Comparison of ENCODE assay signal across 14 cellular contexts in genomic region chrY:17907351-17907750, GRCh38. TPM values are rescaled to one million over a fixed set of nuclear protein-coding genes. Genes with fewer than 3 reads are reported as not detected.
"Had no signal": no experiment of that assay in that cellular context is flagged by ENCODE, and none has a peak within 500 bp of the region (broad histone marks: within the 10 kb centered on the region; RNA-seq: fewer than 3 reads in every experiment).

No MANE protein-coding gene starts in this region.

RNA-seq across cellular contexts. Expression of gene CDY2B, which starts 27.3 kb away (rescaled TPM):
- total RNA-seq: activated B cell treated with CpG ODN at 0.5 μM for 24 hours; activated CD4-positive, alpha-beta memory T cell treated with anti-CD3 and anti-CD28 coated beads for 36 hours; activated CD4-positive, alpha-beta memory T cell treated with anti-CD3 and anti-CD28 coated beads, Interleukin-2, amount 10 ng/mL, durations not matched to agents 7 days and 5 days; activated CD4-positive, alpha-beta T cell treated with anti-CD3 and anti-CD28 coated beads for 36 hours; activated CD4-positive, alpha-beta T cell treated with anti-CD3 and anti-CD28 coated beads, Interleukin-2, amount 10 ng/mL, durations not matched to agents 24 days and 14 days; activated CD4-positive, alpha-beta T cell treated with anti-CD3 and anti-CD28 coated beads, Interleukin-2, amount 10 ng/mL, durations not matched to agents 7 days and 5 days; activated CD8-positive, alpha-beta memory T cell treated with anti-CD3 and anti-CD28 coated beads for 36 hours; activated CD8-positive, alpha-beta memory T cell treated with anti-CD3 and anti-CD28 coated beads, Interleukin-2, amount 10 ng/mL, durations not matched to agents 7 days and 5 days; activated CD8-positive, alpha-beta T cell treated with anti-CD3 and anti-CD28 coated beads for 36 hours; activated CD8-positive, alpha-beta T cell treated with anti-CD3 and anti-CD28 coated beads, Interleukin-2, amount 10 ng/mL, durations not matched to agents 7 days and 5 days; T-helper 1 cell treated with Interleukin-12 subunit alpha and Interleukin-12 subunit beta and Interleukin-4 antibody, amounts not matched to agents 30 ng/mL and 1 ng/mL, for 36 hours; T-helper 17 cell; T-helper 2 cell treated with Interferon-gamma antibody and Interleukin-4, amounts not matched to agents 100 ng/mL and 5 ng/mL, for 36 hours; WTC11 had no signal
